ENCODE assay signal across 20 cellular contexts in the genomic region with DNA sequence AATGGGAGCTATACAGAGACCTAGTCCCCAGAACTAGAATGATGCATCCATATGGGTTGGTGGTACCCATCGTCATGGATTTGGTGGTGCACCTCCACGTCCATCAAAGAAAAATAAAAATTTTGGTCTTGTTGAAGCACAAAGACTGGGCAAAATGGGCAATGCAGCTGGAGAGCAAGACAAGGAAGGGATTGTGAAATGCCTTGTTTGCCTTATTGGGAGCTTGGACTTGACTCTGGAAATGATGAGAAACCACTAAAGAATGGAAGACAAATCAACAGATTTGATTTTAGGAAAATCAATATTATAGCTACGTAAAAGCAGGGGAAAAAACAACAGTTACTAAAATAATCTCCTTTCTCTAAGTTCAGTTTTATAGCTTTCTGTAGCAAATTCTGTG.
"Had no signal": no experiment of that assay in that cellular context is flagged by ENCODE, and none has a peak within 500 bp of the region (broad histone marks: within the 10 kb centered on the region; RNA-seq: fewer than 3 reads in every experiment).

No MANE protein-coding gene starts in this region.

- H3K79me2 ChIP-seq: hepatocyte had no signal

- H3K4me3 ChIP-seq: colonic mucosa, hepatocyte, lung, tibial artery, uterus had no signal

- H3K4me1 ChIP-seq: colonic mucosa, uterus had no signal

- H3K9me3 ChIP-seq: colonic mucosa, tibial artery, uterus had no signal

- H2AFZ ChIP-seq: hepatocyte had no signal

- ATAC-seq: activated CD4-positive, alpha-beta T cell treated with anti-CD3 and anti-CD28 coated beads for 36 hours; activated CD8-positive, alpha-beta memory T cell treated with anti-CD3 and anti-CD28 coated beads, Interleukin-2, amount 10 ng/mL, durations not matched to agents 7 days and 5 days; left colon; stimulated activated naive CD8-positive, alpha-beta T cell treated with anti-CD3 and anti-CD28 coated beads, Interleukin-15, Interleukin-2, amounts not matched to agents 100 U/mL and 50 U/mL, for 24 hours had no signal

- H3K4me2 ChIP-seq: hepatocyte had no signal

- H3K4me3 Mint-ChIP-seq: activated CD4-positive, alpha-beta memory T cell treated with anti-CD3 and anti-CD28 coated beads, Interleukin-2, amount 10 ng/mL, durations not matched to agents 7 days and 5 days; activated CD4-positive, alpha-beta T cell treated with anti-CD3 and anti-CD28 coated beads for 36 hours; central memory CD8-positive, alpha-beta T cell; endodermal cell; mesothelial cell of epicardium; nephron had no signal

- H3K4me1 Mint-ChIP-seq: central memory CD8-positive, alpha-beta T cell; endodermal cell; nephron had no signal

- H3K9me3 Mint-ChIP-seq: activated CD4-positive, alpha-beta memory T cell treated with anti-CD3 and anti-CD28 coated beads, Interleukin-2, amount 10 ng/mL, durations not matched to agents 7 days and 5 days; central memory CD8-positive, alpha-beta T cell; endodermal cell; mesothelial cell of epicardium; nephron had no signal

- H3K27me3 ChIP-seq: brain microvascular endothelial cell, colonic mucosa, hepatocyte, tibial artery, uterus had no signal

- H3K27ac Mint-ChIP-seq: activated CD4-positive, alpha-beta memory T cell treated with anti-CD3 and anti-CD28 coated beads, Interleukin-2, amount 10 ng/mL, durations not matched to agents 7 days and 5 days; activated CD4-positive, alpha-beta T cell treated with anti-CD3 and anti-CD28 coated beads for 36 hours; activated CD8-positive, alpha-beta memory T cell treated with anti-CD3 and anti-CD28 coated beads, Interleukin-2, amount 10 ng/mL, durations not matched to agents 7 days and 5 days; endodermal cell; mesothelial cell of epicardium; nephron had no signal

- DNase-seq: activated CD4-positive, alpha-beta memory T cell treated with anti-CD3 and anti-CD28 coated beads, Interleukin-2, amount 10 ng/mL, durations not matched to agents 7 days and 5 days; activated CD4-positive, alpha-beta T cell treated with anti-CD3 and anti-CD28 coated beads for 36 hours; activated CD8-positive, alpha-beta memory T cell treated with anti-CD3 and anti-CD28 coated beads, Interleukin-2, amount 10 ng/mL, durations not matched to agents 7 days and 5 days; anterior cingulate cortex; brain microvascular endothelial cell; colonic mucosa; endodermal cell; left colon; posterior cingulate gyrus; stimulated activated CD4-positive, alpha-beta T cell treated with anti-CD3 and anti-CD28 coated beads, Interleukin-12 subunit alpha, Interleukin-12 subunit beta, amount 100 ng/mL, for 4 hours; stimulated activated CD4-positive, alpha-beta T cell treated with anti-CD3 and anti-CD28 coated beads, Interleukin-1b, Interleukin-23, amount 100 ng/mL, for 48 hours; stimulated activated naive CD8-positive, alpha-beta T cell treated with anti-CD3 and anti-CD28 coated beads, Interleukin-15, Interleukin-2, amounts not matched to agents 100 U/mL and 50 U/mL, for 24 hours; substantia nigra; tibial artery; uterus had no signal

- H3K36me3 Mint-ChIP-seq: activated CD8-positive, alpha-beta memory T cell treated with anti-CD3 and anti-CD28 coated beads, Interleukin-2, amount 10 ng/mL, durations not matched to agents 7 days and 5 days; mesothelial cell of epicardium had no signal

- H3K36me3 ChIP-seq: brain microvascular endothelial cell, colonic mucosa, uterus had no signal

- H3K27me3 Mint-ChIP-seq: central memory CD8-positive, alpha-beta T cell had no signal

- H3K27ac ChIP-seq: brain microvascular endothelial cell, colonic mucosa, hepatocyte, uterus had no signal
